12 cellular contexts compared by ENCODE assay signal in genomic region chr19:57068921-57069697, GRCh38. TPM values are rescaled to one million over a fixed set of nuclear protein-coding genes. Genes with fewer than 3 reads are reported as not detected.
A peak's percentile ranks its signal among the peaks of the same experiment; 100 is the strongest.
DNase-seq lines count a peak whose midpoint lies in the region; ATAC-seq and TF ChIP-seq lines count a peak whose summit lies in the region.
"Had no signal": no experiment of that assay in that cellular context is flagged by ENCODE, and none has a peak within 500 bp of the region (broad histone marks: within the 10 kb centered on the region; RNA-seq: fewer than 3 reads in every experiment).

No MANE protein-coding gene starts in this region.

- H3K27ac Mint-ChIP-seq in activated T-helper 17 cell treated with anti-CD3 and anti-CD28 coated beads, Interleukin-2, amount 50 U/mL, for 72 hours: no peak overlapping the region

- no peak for TF ChIP-seq EP300 in transverse colon (IDR thresholded peaks at IDR 0.05; ENCODE audit: low read depth)

- TF ChIP-seq CTCF in right atrium auricular region (IDR thresholded peaks at IDR 0.05) (peak in 1 of 2 donors; percentile 19), transverse colon (IDR thresholded peaks at IDR 0.05) (peak in 4 of 5 experiments; percentile 12 to 29 (median 23))

- in situ Hi-C loops in transverse colon (cut with MboI; ENCODE audit: low pct_ligation_motif_present in 1 of 4, low pct_unique_long_range_greater_than_20kb in 1 of 4, low sequenced_read_pairs in 3 of 4): no loop called here

- H3K27me3 Mint-ChIP-seq in activated T-helper 17 cell treated with anti-CD3 and anti-CD28 coated beads, Interleukin-2, amount 50 U/mL, for 72 hours: no peaks in the 10 kb centered on the region

- WGBS in transverse colon (ENCODE audit: low coverage in 1 of 2), 2 donors: 50 to 63% methylated on average over 4 to 24 of the region's 24 CpGs

- H3K9me3 ChIP-seq in right atrium auricular region (no peaks in the 10 kb centered on the region), transverse colon (no peaks in the 10 kb centered on the region)
- H3K9me3 ChIP-seq: BLaER1 treated with 17β-estradiol and CSF1 and Interleukin-3, amounts not matched to agents 10 nM and 100 nM had no signal

- DNase-seq in cardiac septum (ENCODE audit: low spot score) (peak; percentile 17), right atrium auricular region (ENCODE audit: low spot score) (no peak), NCI-H748 (lab: John Stamatoyannopoulos, UW; ENCODE audit: unreplicated experiment) (peak; percentile 70), hypothalamus (lab: John Stamatoyannopoulos, UW) (peak in 29 of 51 donors; percentile 0 to 51 (median 17)), transverse colon (no peak), GM03348 (ENCODE audit: low spot score) (no peak)
- DNase-seq: activated CD4-positive, alpha-beta T cell treated with anti-CD3 and anti-CD28 coated beads, Interleukin-2, amount 50 U/mL, for 1 hour; stimulated activated naive CD8-positive, alpha-beta T cell treated with anti-CD3 and anti-CD28 coated beads, Interleukin-15, Interleukin-2, amounts not matched to agents 100 U/mL and 50 U/mL, for 24 hours had no signal

- H3K4me3 ChIP-seq in right atrium auricular region (no peak overlapping the region), transverse colon (no peak overlapping the region)
- H3K4me3 ChIP-seq: BLaER1 treated with 17β-estradiol and CSF1 and Interleukin-3, amounts not matched to agents 10 nM and 100 nM had no signal

- H3K4me1 ChIP-seq in right atrium auricular region: no peaks in the 10 kb centered on the region
- no peaks in the 10 kb centered on the region for H3K4me1 ChIP-seq in transverse colon

- no peak for TF ChIP-seq POLR2A in transverse colon (IDR thresholded peaks at IDR 0.05)

- no peaks in the 10 kb centered on the region for H3K36me3 ChIP-seq in right atrium auricular region
- no peaks in the 10 kb centered on the region for H3K36me3 ChIP-seq in transverse colon
- H3K36me3 ChIP-seq: BLaER1 treated with 17β-estradiol and CSF1 and Interleukin-3, amounts not matched to agents 10 nM and 100 nM had no signal

- no peak overlapping the region for H3K4me3 Mint-ChIP-seq in activated T-helper 17 cell treated with anti-CD3 and anti-CD28 coated beads, Interleukin-2, amount 50 U/mL, for 72 hours

- no peaks in the 10 kb centered on the region for H3K36me3 Mint-ChIP-seq in activated T-helper 17 cell treated with anti-CD3 and anti-CD28 coated beads, Interleukin-2, amount 50 U/mL, for 72 hours (ENCODE audit: low read depth)

- H3K9me3 Mint-ChIP-seq in activated T-helper 17 cell treated with anti-CD3 and anti-CD28 coated beads, Interleukin-2, amount 50 U/mL, for 72 hours: peaks cover 19% of the 10 kb centered on the region

- H3K4me1 Mint-ChIP-seq in activated T-helper 17 cell treated with anti-CD3 and anti-CD28 coated beads, Interleukin-2, amount 50 U/mL, for 72 hours: no peaks in the 10 kb centered on the region

- ATAC-seq in activated T-helper 17 cell treated with anti-CD3 and anti-CD28 coated beads, Interleukin-2, amount 50 U/mL, for 72 hours (replicated peaks): no peak
- no peak for ATAC-seq in GM18858 (IDR thresholded peaks at IDR 0.05; ENCODE audit: unreplicated experiment)
- ATAC-seq: stimulated activated naive CD8-positive, alpha-beta T cell treated with anti-CD3 and anti-CD28 coated beads, Interleukin-15, Interleukin-2, amounts not matched to agents 100 U/mL and 50 U/mL, for 24 hours had no signal

- no peak overlapping the region for H3K27ac ChIP-seq in right atrium auricular region
- H3K27ac ChIP-seq in transverse colon: no peak overlapping the region
- H3K27ac ChIP-seq: BLaER1 treated with 17β-estradiol and CSF1 and Interleukin-3, amounts not matched to agents 10 nM and 100 nM had no signal

- intact Hi-C loops in cardiac septum (cut with DNase I): no loop called here
- intact Hi-C loops in transverse colon (cut with DNase I; ENCODE audit: low total_unique reads): no loop called here

- H3K27me3 ChIP-seq in right atrium auricular region: no peaks in the 10 kb centered on the region
- H3K27me3 ChIP-seq in transverse colon: no peaks in the 10 kb centered on the region
- H3K27me3 ChIP-seq: BLaER1 treated with 17β-estradiol and CSF1 and Interleukin-3, amounts not matched to agents 10 nM and 100 nM had no signal

RNA-seq across cellular contexts. Expression of gene USP29, which starts 50.7 kb away (rescaled TPM):
- total RNA-seq in cardiac septum (not detected), right atrium auricular region (not detected), transverse colon (not detected)
- total RNA-seq in activated T-helper 17 cell treated with anti-CD3 and anti-CD28 coated beads, Interleukin-2, amount 50 U/mL, for 72 hours: not detected
- total RNA-seq: glomerular endothelial cell had no signal

Comparison
In these comparisons a context has a peak if more than half of its experiments do, and no peak if none do; other contexts are left out.
1. DNase-seq: peak in cardiac septum (single experiment), NCI-H748 (single experiment) and hypothalamus (29 of 51); none in right atrium auricular region (single experiment), transverse colon (single experiment) and GM03348 (single experiment).